In genomic region chr3:86420990-86421739, GRCh38 we compare ENCODE assay signal across 19 cellular contexts.
DNase-seq lines count a peak whose midpoint lies in the region; ATAC-seq and TF ChIP-seq lines count a peak whose summit lies in the region.
"Had no signal": no experiment of that assay in that cellular context is flagged by ENCODE, and none has a peak within 500 bp of the region (broad histone marks: within the 10 kb centered on the region; RNA-seq: fewer than 3 reads in every experiment).

No MANE protein-coding gene starts in this region.

- H3K36me3 ChIP-seq in endodermal cell (ENCODE audit: control insufficient read depth, insufficient read depth, low read length): no peaks in the 10 kb centered on the region
- no peaks in the 10 kb centered on the region for H3K36me3 ChIP-seq in mesendoderm (ENCODE audit: control insufficient read depth, insufficient read depth, low read length)
- H3K36me3 ChIP-seq: MG63, SJCRH30 had no signal

- H3K4me2 ChIP-seq in mesendoderm (ENCODE audit: low read length): no peak overlapping the region

- H4K5ac ChIP-seq in mesendoderm (ENCODE audit: low read length): no peak overlapping the region

- H2BK5ac ChIP-seq in mesendoderm (ENCODE audit: low read length): no peak overlapping the region

- H3K27me3 ChIP-seq in endodermal cell (ENCODE audit: control insufficient read depth, insufficient read depth, low read length, poor library complexity, severe bottlenecking) (no peaks in the 10 kb centered on the region), mesendoderm (ENCODE audit: insufficient read depth, low read length, poor library complexity) (no peaks in the 10 kb centered on the region)
- H3K27me3 ChIP-seq: MG63, SJCRH30 had no signal

- H3K27ac ChIP-seq in endodermal cell (ENCODE audit: low read depth, low read length) (no peak overlapping the region), mesendoderm (ENCODE audit: low read depth, low read length) (no peak overlapping the region)
- H3K27ac ChIP-seq: GM23248, SJCRH30 had no signal

- peaks cover 9% of the 10 kb centered on the region for H3K4me1 ChIP-seq in endodermal cell (ENCODE audit: control insufficient read depth, insufficient read depth, low read length)
- no peaks in the 10 kb centered on the region for H3K4me1 ChIP-seq in mesendoderm (ENCODE audit: control insufficient read depth, low read depth, low read length)
- H3K4me1 ChIP-seq: SJCRH30 had no signal

- no peaks in the 10 kb centered on the region for H3K27me3 Mint-ChIP-seq in endodermal cell (ENCODE audit: insufficient read depth)
- no peaks in the 10 kb centered on the region for H3K27me3 Mint-ChIP-seq in activated T-cell treated with anti-CD3 and anti-CD28 coated beads, Interleukin-2, amount 50 U/mL, for 72 hours (ENCODE audit: low read depth)
- H3K27me3 Mint-ChIP-seq: B cell had no signal

- H3K9me3 Mint-ChIP-seq in endodermal cell: peaks cover 3% of the 10 kb centered on the region
- peaks cover 4 to 7% of the 10 kb centered on the region in 2 donors for H3K9me3 Mint-ChIP-seq in activated T-cell treated with anti-CD3 and anti-CD28 coated beads, Interleukin-2, amount 50 U/mL, for 72 hours

- H3K9me3 ChIP-seq in endodermal cell (ENCODE audit: control insufficient read depth, low read length): no peaks in the 10 kb centered on the region
- H3K9me3 ChIP-seq: MG63, SJCRH30 had no signal

- DNase-seq in DMS53 (lab: John Stamatoyannopoulos, UW) (peak; percentile 59), HuH-7 (ENCODE audit: low spot score) (peak; percentile 1), endodermal cell (peak; percentile 66), mesendoderm (peak; percentile 7), COLO668 (lab: John Stamatoyannopoulos, UW; ENCODE audit: unreplicated experiment) (no peak), NCI-H82 treated with DMSO at 0.1 percent for 48 hours (lab: John Stamatoyannopoulos, UW; ENCODE audit: unreplicated experiment) (no peak)
- no peak for DNase-seq in activated T-cell treated with anti-CD3 and anti-CD28 coated beads, Interleukin-2, amount 50 U/mL, for 72 hours
- DNase-seq in activated CD4-positive, alpha-beta T cell treated with anti-CD3 and anti-CD28 coated beads for 48 hours: no peak
- DNase-seq: DND-41, GM23248, Kasumi-1, MG63, NCI-H1436 treated with DMSO at 0.1 percent for 48 hours, NCI-H2029 treated with DMSO at 0.1 percent for 48 hours, NCI-H345, NCI-H524 treated with DMSO at 0.1 percent for 48 hours, NCI-H82, SJCRH30 had no signal

- H4K8ac ChIP-seq in mesendoderm (ENCODE audit: low read depth, low read length): no peak overlapping the region

- 93 to 94% methylated on average over 17 to 24 of the region's 24 CpGs for whole genome bisulfite sequencing in endodermal cell (ENCODE audit: insufficient coverage in 1 of 2, insufficient read length in 1 of 2), 2 experiments
- no CpG with 5 or more reads among the region's 24 CpGs for WGBS in mesendoderm (ENCODE audit: extremely low coverage, insufficient coverage, low lambda C conversion rate)

- H3K36me3 Mint-ChIP-seq in endodermal cell (ENCODE audit: low read depth): no peaks in the 10 kb centered on the region
- H3K36me3 Mint-ChIP-seq in activated T-cell treated with anti-CD3 and anti-CD28 coated beads, Interleukin-2, amount 50 U/mL, for 72 hours (ENCODE audit: insufficient read depth in 2 of 2): no peaks in the 10 kb centered on the region

- H3K4ac ChIP-seq in mesendoderm (ENCODE audit: low read depth, low read length): no peak overlapping the region

- no peak overlapping the region for H2BK15ac ChIP-seq in mesendoderm (replicated peaks; ENCODE audit: low read depth)

- no peak overlapping the region for H3K23ac ChIP-seq in mesendoderm (ENCODE audit: low read length)

- H3K79me2 ChIP-seq in mesendoderm (ENCODE audit: control insufficient read depth, insufficient read depth, low read length): no peaks in the 10 kb centered on the region

- H3K79me1 ChIP-seq in mesendoderm (ENCODE audit: low read length): no peaks in the 10 kb centered on the region

- H3K4me3 ChIP-seq in endodermal cell (ENCODE audit: low read length) (no peak overlapping the region), mesendoderm (ENCODE audit: low read length) (no peak overlapping the region)
- H3K4me3 ChIP-seq: GM23248, MG63, SJCRH30 had no signal

- H3K4me1 Mint-ChIP-seq in endodermal cell: peaks cover 24% of the 10 kb centered on the region
- H3K4me1 Mint-ChIP-seq in activated T-cell treated with anti-CD3 and anti-CD28 coated beads, Interleukin-2, amount 50 U/mL, for 72 hours (ENCODE audit: low read depth): no peaks in the 10 kb centered on the region
- H3K4me1 Mint-ChIP-seq: B cell had no signal

- H2AK5ac ChIP-seq in mesendoderm (ENCODE audit: low read length): no peak overlapping the region

- H3K4me3 Mint-ChIP-seq in endodermal cell: peak overlapping the region; percentile 60
- H3K4me3 Mint-ChIP-seq in activated T-cell treated with anti-CD3 and anti-CD28 coated beads, Interleukin-2, amount 50 U/mL, for 72 hours: no peak overlapping the region
- H3K4me3 Mint-ChIP-seq: B cell had no signal

- H3K56ac ChIP-seq in mesendoderm (ENCODE audit: low read length): no peak overlapping the region

- no peak overlapping the region for H3K9ac ChIP-seq in endodermal cell (ENCODE audit: extremely low read depth, low read length, poor library complexity, severe bottlenecking)
- H3K9ac ChIP-seq in mesendoderm (ENCODE audit: low read length): no peak overlapping the region
- H3K9ac ChIP-seq: GM23248 had no signal

- TF ChIP-seq CTCF in endodermal cell (conservative IDR thresholded peaks at IDR 0.05): no peak

- no peak overlapping the region for H3K27ac Mint-ChIP-seq in endodermal cell
- H3K27ac Mint-ChIP-seq in activated T-cell treated with anti-CD3 and anti-CD28 coated beads, Interleukin-2, amount 50 U/mL, for 72 hours: no peak overlapping the region
- H3K27ac Mint-ChIP-seq: B cell had no signal

- ATAC-seq in activated T-cell treated with anti-CD3 and anti-CD28 coated beads, Interleukin-2, amount 50 U/mL, for 72 hours (replicated peaks in 1 of 2): no peak

- H3K18ac ChIP-seq in mesendoderm (ENCODE audit: low read length): no peak overlapping the region

- H2BK120ac ChIP-seq in mesendoderm (ENCODE audit: low read depth, low read length): no peak overlapping the region

Comparison
In these comparisons a context has a peak if more than half of its experiments do, and no peak if none do; other contexts are left out.
1. DNase-seq: peak in DMS53 (single experiment), HuH-7 (single experiment), endodermal cell (single experiment) and mesendoderm (single experiment); none in activated T-cell treated with anti-CD3 and anti-CD28 coated beads, Interleukin-2, amount 50 U/mL, for 72 hours (0 of 2), COLO668 (single experiment), activated CD4-positive, alpha-beta T cell treated with anti-CD3 and anti-CD28 coated beads for 48 hours (single experiment) and NCI-H82 treated with DMSO at 0.1 percent for 48 hours (single experiment).